Comparison of ENCODE assay signal across 19 cellular contexts in the genomic region with DNA sequence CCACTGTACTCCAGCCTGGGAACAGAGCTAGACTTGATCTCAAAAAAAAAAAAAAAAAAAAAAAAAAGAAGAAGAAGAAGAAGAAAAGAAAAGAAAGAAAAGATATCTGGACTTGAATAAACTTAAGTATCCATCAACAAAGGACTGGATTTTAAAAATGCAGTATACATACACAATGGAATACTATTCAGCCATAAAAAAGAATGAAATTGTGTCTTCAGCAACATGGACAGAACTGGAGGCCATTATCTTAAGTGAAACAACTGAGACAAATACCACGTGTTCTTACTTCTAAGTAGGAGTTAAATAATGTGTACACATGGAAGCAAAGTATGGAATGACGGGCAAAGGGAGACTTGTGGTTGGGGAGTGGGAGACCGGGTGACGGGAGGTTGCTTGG. TPM values are rescaled to one million over a fixed set of nuclear protein-coding genes. Genes with fewer than 3 reads are reported as not detected.
DNase-seq lines count a peak whose midpoint lies in the region; ATAC-seq and TF ChIP-seq lines count a peak whose summit lies in the region.
"Had no signal": no experiment of that assay in that cellular context is flagged by ENCODE, and none has a peak within 500 bp of the region (broad histone marks: within the 10 kb centered on the region; RNA-seq: fewer than 3 reads in every experiment).

No MANE protein-coding gene starts in this region.

- H3K27ac ChIP-seq in colonic mucosa (peak overlapping the region; percentile 79), neural progenitor cell (no peak overlapping the region), tibial nerve (no peak overlapping the region), SK-N-SH (ENCODE audit: low read depth in 2 of 2, low read length in 1 of 2) (no peak overlapping the region)
- H3K27ac ChIP-seq: 22Rv1, BLaER1, C4-2B had no signal

- peaks cover 7% of the 10 kb centered on the region for H3K4me1 Mint-ChIP-seq in activated CD4-positive, alpha-beta T cell treated with anti-CD3 and anti-CD28 coated beads for 36 hours
- peaks cover 31% of the 10 kb centered on the region for H3K4me1 Mint-ChIP-seq in neural progenitor cell
- H3K4me1 Mint-ChIP-seq: B cell had no signal

- H2AFZ ChIP-seq in neural progenitor cell (replicated peaks) (no peak overlapping the region), SK-N-SH (ENCODE audit: low read depth) (no peak overlapping the region)

- H3K36me3 ChIP-seq in colonic mucosa (no peaks in the 10 kb centered on the region), neural progenitor cell (peaks cover 2% of the 10 kb centered on the region), tibial nerve (peaks cover 0 to 69% (median 0%) of the 10 kb centered on the region in 3 donors), SK-N-SH (replicated peaks in 1 of 2; ENCODE audit: control insufficient read depth in 1 of 2, insufficient read depth in 2 of 2, low read length in 1 of 2) (peaks cover 14 to 29% of the 10 kb centered on the region in 2 experiments)

- H3K4me1 ChIP-seq in colonic mucosa (no peaks in the 10 kb centered on the region), neural progenitor cell (peaks cover 6% of the 10 kb centered on the region), tibial nerve (no peaks in the 10 kb centered on the region), SK-N-SH (ENCODE audit: control insufficient read depth in 1 of 2, insufficient read depth in 2 of 2, low read depth in 1 of 2, low read length in 1 of 2) (no peaks in the 10 kb centered on the region)
- H3K4me1 ChIP-seq: HAP-1 had no signal

- H3K27me3 Mint-ChIP-seq in activated CD4-positive, alpha-beta T cell treated with anti-CD3 and anti-CD28 coated beads for 36 hours, result no peaks in the 10 kb centered on the region
- peaks cover 7% of the 10 kb centered on the region for H3K27me3 Mint-ChIP-seq in neural progenitor cell (ENCODE audit: insufficient read depth, low read depth)
- H3K27me3 Mint-ChIP-seq: B cell; CD4-positive, alpha-beta T cell; CD8-positive, alpha-beta memory T cell had no signal

- H3K4me3 ChIP-seq in colonic mucosa (no peak overlapping the region), neural progenitor cell (no peak overlapping the region), tibial nerve (no peak overlapping the region), SK-N-SH (ENCODE audit: low read depth in 2 of 2, low read length in 1 of 2) (no peak overlapping the region)
- H3K4me3 ChIP-seq: BLaER1, HAP-1 had no signal

- H3K27me3 ChIP-seq in colonic mucosa (no peaks in the 10 kb centered on the region), neural progenitor cell (no peaks in the 10 kb centered on the region), tibial nerve (no peaks in the 10 kb centered on the region), SK-N-SH (ENCODE audit: insufficient read depth) (no peaks in the 10 kb centered on the region)
- H3K27me3 ChIP-seq: BLaER1 had no signal

- no peak for ATAC-seq in activated CD4-positive, alpha-beta T cell treated with anti-CD3 and anti-CD28 coated beads for 36 hours

- no peaks in the 10 kb centered on the region for H3K9me3 Mint-ChIP-seq in activated CD4-positive, alpha-beta T cell treated with anti-CD3 and anti-CD28 coated beads for 36 hours (ENCODE audit: low read depth)
- H3K9me3 Mint-ChIP-seq in neural progenitor cell, result peaks cover 5% of the 10 kb centered on the region

- no peak overlapping the region for H3K9ac ChIP-seq in colonic mucosa (ENCODE audit: low read depth in 2 of 2, low read length in 2 of 2)
- no peak overlapping the region for H3K9ac ChIP-seq in neural progenitor cell
- H3K9ac ChIP-seq in SK-N-SH, result no peak overlapping the region
- H3K9ac ChIP-seq: BLaER1 had no signal

- TF ChIP-seq POLR2A in tibial nerve (IDR thresholded peaks at IDR 0.05), result no peak

- WGBS in tibial nerve, 2 donors, result 83 to 86% methylated on average over 4 of the region's 4 CpGs
- WGBS in SK-N-SH (ENCODE audit: low lambda C conversion rate), result 98% methylated on average over 4 of the region's 4 CpGs

- POLR2A ChIA-PET in activated CD4-positive, alpha-beta T cell treated with anti-CD3 and anti-CD28 coated beads for 36 hours (lab: Charles Lee), result no interaction called here
- POLR2A ChIA-PET in SK-N-SH (lab: Yijun Ruan, JAX), result no interaction called here

- peaks cover 43% of the 10 kb centered on the region for H3K36me3 Mint-ChIP-seq in activated CD4-positive, alpha-beta T cell treated with anti-CD3 and anti-CD28 coated beads for 36 hours (ENCODE audit: low read depth)
- peaks cover 33% of the 10 kb centered on the region for H3K36me3 Mint-ChIP-seq in neural progenitor cell

- H3K4me3 Mint-ChIP-seq in activated CD4-positive, alpha-beta T cell treated with anti-CD3 and anti-CD28 coated beads for 36 hours, result no peak overlapping the region
- no peak overlapping the region for H3K4me3 Mint-ChIP-seq in neural progenitor cell
- H3K4me3 Mint-ChIP-seq: B cell; CD4-positive, alpha-beta T cell; CD8-positive, alpha-beta memory T cell had no signal

- TF ChIP-seq CTCF in colonic mucosa (IDR thresholded peaks at IDR 0.05) (no peak), neural progenitor cell (IDR thresholded peaks at IDR 0.05) (no peak), tibial nerve (IDR thresholded peaks at IDR 0.05) (no peak), SK-N-SH (IDR thresholded peaks at IDR 0.05) (no peak)

- CTCF ChIA-PET in activated CD4-positive, alpha-beta T cell treated with anti-CD3 and anti-CD28 coated beads for 36 hours (lab: Charles Lee), result interaction anchor here (0.9 kb wide), 1 partner anchor 25 kb away, joined by 4 read pairs; no protein-coding TSS in a partner anchor
- CTCF ChIA-PET in SK-N-SH (lab: Yijun Ruan, JAX), result interaction anchor here (0.9 kb wide), 2 partner anchors 33 to 88 kb away, joined by 3 read pairs; no protein-coding TSS in a partner anchor

- no peak for TF ChIP-seq EP300 in tibial nerve (IDR thresholded peaks at IDR 0.05)
- no peak for TF ChIP-seq EP300 in SK-N-SH (IDR thresholded peaks at IDR 0.05; ENCODE audit: borderline replicate concordance in 1 of 2, low read depth in 1 of 2, low read length in 1 of 2)

- intact Hi-C loops in activated CD4-positive, alpha-beta T cell treated with anti-CD3 and anti-CD28 coated beads for 36 hours (cut with DNase I, micrococcal nuclease), result no loop called here
- intact Hi-C loops in colonic mucosa (cut with DNase I), result no loop called here

- no peaks in the 10 kb centered on the region for H3K9me3 ChIP-seq in colonic mucosa
- H3K9me3 ChIP-seq in neural progenitor cell (ENCODE audit: low read depth), result no peaks in the 10 kb centered on the region
- H3K9me3 ChIP-seq in tibial nerve, result peaks cover 0 to 2% (median under 1%) of the 10 kb centered on the region in 4 donors
- H3K9me3 ChIP-seq in SK-N-SH, result peaks cover 2% of the 10 kb centered on the region; the same call in 1 of the 2 replicates
- H3K9me3 ChIP-seq: HAP-1 had no signal

- H3K27ac Mint-ChIP-seq in activated CD4-positive, alpha-beta T cell treated with anti-CD3 and anti-CD28 coated beads for 36 hours, result peak overlapping the region; percentile 47
- H3K27ac Mint-ChIP-seq in neural progenitor cell, result peak overlapping the region; percentile 54
- H3K27ac Mint-ChIP-seq: B cell; CD4-positive, alpha-beta T cell had no signal

- H3K9me2 ChIP-seq in SK-N-SH, result no peaks in the 10 kb centered on the region

- no peak overlapping the region for H3K4me2 ChIP-seq in neural progenitor cell
- H3K4me2 ChIP-seq in SK-N-SH, result no peak overlapping the region
- H3K4me2 ChIP-seq: BLaER1 had no signal

- H3K79me2 ChIP-seq in neural progenitor cell (ENCODE audit: low read depth) (peaks cover 11% of the 10 kb centered on the region), SK-N-SH (ENCODE audit: insufficient read depth) (no peaks in the 10 kb centered on the region; the same call in 1 of the 2 replicates)

- no peak for DNase-seq in activated CD4-positive, alpha-beta T cell treated with anti-CD3 and anti-CD28 coated beads for 36 hours
- DNase-seq in activated CD4-positive, alpha-beta T cell treated with anti-CD3 and anti-CD28 coated beads, Interleukin-2, amount 50 U/mL, for 48 hours, result no peak
- DNase-seq in colonic mucosa (no peak), neural progenitor cell (ENCODE audit: low spot score) (no peak), tibial nerve (ENCODE audit: low spot score in 2 of 2) (no peak), SK-N-SH (no peak)
- DNase-seq: Calu3; CD4-positive, alpha-beta T cell; CD8-positive, alpha-beta memory T cell; COR-L47; DMS53; DMS79 treated with DMSO at 0.1 percent for 48 hours; GF-D8; GOT3 had no signal

- H4K20me1 ChIP-seq in neural progenitor cell (ENCODE audit: low read depth) (peaks cover 7% of the 10 kb centered on the region), SK-N-SH (ENCODE audit: insufficient read depth) (no peaks in the 10 kb centered on the region)
- H4K20me1 ChIP-seq: BLaER1 had no signal

- H3F3A ChIP-seq in neural progenitor cell (ENCODE audit: low read depth) (peaks cover 11% of the 10 kb centered on the region), SK-N-SH (replicated peaks; ENCODE audit: insufficient read depth) (peaks cover 7% of the 10 kb centered on the region)

- no peak for TF ChIP-seq RAD21 in SK-N-SH (IDR thresholded peaks at IDR 0.05; ENCODE audit: low read length)

TF ChIP-seq in SK-N-SH, 30 proteins besides CTCF, POLR2A, EP300 and RAD21 (continues in another document):
- TF ChIP-seq JUND (IDR thresholded peaks at IDR 0.05) (no peak), TEAD4 (IDR thresholded peaks at IDR 0.05; ENCODE audit: borderline replicate concordance, insufficient read depth) (no peak), FOXM1 (IDR thresholded peaks at IDR 0.05; ENCODE audit: low read depth) (no peak), NFIC (IDR thresholded peaks at IDR 0.05; ENCODE audit: borderline replicate concordance) (no peak)
- TF ChIP-seq, protein P1, sequence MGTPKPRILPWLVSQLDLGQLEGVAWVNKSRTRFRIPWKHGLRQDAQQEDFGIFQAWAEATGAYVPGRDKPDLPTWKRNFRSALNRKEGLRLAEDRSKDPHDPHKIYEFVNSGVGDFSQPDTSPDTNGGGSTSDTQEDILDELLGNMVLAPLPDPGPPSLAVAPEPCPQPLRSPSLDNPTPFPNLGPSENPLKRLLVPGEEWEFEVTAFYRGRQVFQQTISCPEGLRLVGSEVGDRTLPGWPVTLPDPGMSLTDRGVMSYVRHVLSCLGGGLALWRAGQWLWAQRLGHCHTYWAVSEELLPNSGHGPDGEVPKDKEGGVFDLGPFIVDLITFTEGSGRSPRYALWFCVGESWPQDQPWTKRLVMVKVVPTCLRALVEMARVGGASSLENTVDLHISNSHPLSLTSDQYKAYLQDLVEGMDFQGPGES (IDR thresholded peaks at IDR 0.05; ENCODE audit: low read depth, low read length), result no peak

RNA-seq across cellular contexts. Expression of gene MNT, which starts 40.1 kb away (rescaled TPM):
- total RNA-seq in activated CD4-positive, alpha-beta T cell treated with anti-CD3 and anti-CD28 coated beads for 36 hours, result 10 to 100 TPM; 16.0 to 19.3 TPM
- total RNA-seq in colonic mucosa (10 to 100 TPM; 20.7 to 29.3 TPM), neural progenitor cell (ENCODE audit: low replicate concordance) (2.2 and 11.1 TPM in 2 replicates), tibial nerve (10 to 100 TPM; 12.6 to 32.8 (median 14.9) TPM)
- 7.1 and 7.4 TPM in 2 replicates for polyA plus RNA-seq in SK-N-SH (2012; rRNA removed)
- 3.2 and 4.4 TPM in 2 replicates for polyA plus RNA-seq in SK-N-SH (2012; cell fraction: cytosol; rRNA removed)
- 50.2 and 76.3 TPM in 2 replicates for polyA plus RNA-seq in SK-N-SH (2012; cell fraction: nucleus; rRNA removed)
